8 cellular contexts compared by ENCODE assay signal in genomic region chr15:78437762-78438594, GRCh38. TPM values are rescaled to one million over a fixed set of nuclear protein-coding genes. Genes with fewer than 3 reads are reported as not detected.
DNase-seq lines count a peak whose midpoint lies in the region; ATAC-seq and TF ChIP-seq lines count a peak whose summit lies in the region.

IREB2 (plus strand) TSS chr15:78438216; CDS start chr15:78438338, 122 bp downstream.

- no peaks in the 10 kb centered on the region for H3F3A ChIP-seq in SU-DHL-6 (ENCODE audit: insufficient read depth)

- peak within 1 kb of the TSS; percentile 96 for H3K4me3 Mint-ChIP-seq in activated naive CD8-positive, alpha-beta T cell treated with anti-CD3 and anti-CD28 coated beads, Interleukin-2, amount 10 ng/mL, durations not matched to agents 7 days and 5 days
- H3K4me3 Mint-ChIP-seq in glutamatergic neuron (ENCODE audit: unreplicated experiment) = peak within 1 kb of the TSS; percentile 97

- H3K27me3 ChIP-seq in SU-DHL-6 (ENCODE audit: low read length) (no peaks in the 10 kb centered on the region), osteoblast (ENCODE audit: insufficient read depth, low read length) (peaks cover 2% of the 10 kb centered on the region), thoracic aorta (replicated peaks; ENCODE audit: insufficient read depth) (no peaks in the 10 kb centered on the region)

- H3K4me1 Mint-ChIP-seq in activated naive CD8-positive, alpha-beta T cell treated with anti-CD3 and anti-CD28 coated beads, Interleukin-2, amount 10 ng/mL, durations not matched to agents 7 days and 5 days = peaks cover 38% of the 10 kb centered on the region
- H3K4me1 Mint-ChIP-seq in glutamatergic neuron (ENCODE audit: low read depth, unreplicated experiment) = peaks cover 8% of the 10 kb centered on the region

- H2AFZ ChIP-seq in SU-DHL-6 (ENCODE audit: low read depth, low read length, severe bottlenecking) = peak within 1 kb of the TSS; percentile 46
- H2AFZ ChIP-seq in osteoblast (ENCODE audit: low read length) = peak within 1 kb of the TSS; percentile 93

- H3K4me1 ChIP-seq in osteoblast (ENCODE audit: insufficient read depth, low read length) (peaks cover 16% of the 10 kb centered on the region), thoracic aorta (ENCODE audit: control insufficient read depth in 1 of 2, low read depth in 2 of 2) (peaks cover 21 to 45% of the 10 kb centered on the region in 2 donors)

- peak within 1 kb of the TSS; percentile 96 for H3K9ac ChIP-seq in SU-DHL-6 (ENCODE audit: low read length)

- H3K36me3 ChIP-seq in SU-DHL-6 (ENCODE audit: low read length) (peaks cover 17% of the 10 kb centered on the region), osteoblast (ENCODE audit: insufficient read depth, low read length) (peaks cover 23% of the 10 kb centered on the region), thoracic aorta (peaks cover 6% of the 10 kb centered on the region)

- H3K27me3 Mint-ChIP-seq in activated naive CD8-positive, alpha-beta T cell treated with anti-CD3 and anti-CD28 coated beads, Interleukin-2, amount 10 ng/mL, durations not matched to agents 7 days and 5 days = peaks cover 3% of the 10 kb centered on the region
- H3K27me3 Mint-ChIP-seq in glutamatergic neuron (ENCODE audit: unreplicated experiment) = peaks cover 8% of the 10 kb centered on the region

- peak within 1 kb of the TSS; percentile 84 for H3K4me3 ChIP-seq in SU-DHL-6 (ENCODE audit: insufficient read depth, low read length, poor library complexity, severe bottlenecking)
- peak within 1 kb of the TSS; percentile 96 for H3K4me3 ChIP-seq in osteoblast (ENCODE audit: insufficient read depth, low read length)
- H3K4me3 ChIP-seq in thoracic aorta = peak within 1 kb of the TSS; percentile 93

- no peaks in the 10 kb centered on the region for H3K9me3 Mint-ChIP-seq in activated naive CD8-positive, alpha-beta T cell treated with anti-CD3 and anti-CD28 coated beads, Interleukin-2, amount 10 ng/mL, durations not matched to agents 7 days and 5 days
- H3K9me3 Mint-ChIP-seq in glutamatergic neuron (ENCODE audit: unreplicated experiment) = peaks cover 13% of the 10 kb centered on the region

- H3K9me3 ChIP-seq in SU-DHL-6 (ENCODE audit: insufficient read depth, low read length) (no peaks in the 10 kb centered on the region), osteoblast (ENCODE audit: low read depth, low read length) (no peaks in the 10 kb centered on the region), thoracic aorta (no peaks in the 10 kb centered on the region)

- H3K27ac Mint-ChIP-seq in activated naive CD8-positive, alpha-beta T cell treated with anti-CD3 and anti-CD28 coated beads, Interleukin-2, amount 10 ng/mL, durations not matched to agents 7 days and 5 days = peak within 1 kb of the TSS; percentile 96
- peak within 1 kb of the TSS; percentile 98 for H3K27ac Mint-ChIP-seq in glutamatergic neuron (ENCODE audit: unreplicated experiment)

- no peak for TF ChIP-seq CTCF in GM10266 (IDR thresholded peaks at IDR 0.05; ENCODE audit: control insufficient read depth, insufficient read depth, low read depth, missing control alignments)
- TF ChIP-seq CTCF in SU-DHL-6 (IDR thresholded peaks at IDR 0.05; ENCODE audit: insufficient read depth, low read length, poor library complexity, severe bottlenecking) = no peak
- TF ChIP-seq CTCF in glutamatergic neuron (IDR thresholded peaks at IDR 0.05; ENCODE audit: partially characterized antibody, unreplicated experiment) = no peak
- no peak for TF ChIP-seq CTCF in osteoblast (IDR thresholded peaks at IDR 0.05; ENCODE audit: extremely low read depth, low read depth, low read length)
- TF ChIP-seq CTCF in thoracic aorta (IDR thresholded peaks at IDR 0.05) = no peak

- 0 out of 2 replicates have a peak, but pooled peaks cover 3% of the 10 kb centered on the region for H4K20me1 ChIP-seq in SU-DHL-6 (ENCODE audit: low read depth, low read length)
- H4K20me1 ChIP-seq in osteoblast (ENCODE audit: insufficient read depth, low read length) = peaks cover 15% of the 10 kb centered on the region

- H3K27ac ChIP-seq in SU-DHL-6 (ENCODE audit: low read depth, low read length) (peak within 1 kb of the TSS; percentile 60), osteoblast (ENCODE audit: low read depth, low read length) (peak within 1 kb of the TSS; percentile 90), thoracic aorta (peak within 1 kb of the TSS; percentile 95 to 96)

- peak; percentile 85 for ATAC-seq in HG02678 (IDR thresholded peaks at IDR 0.05; ENCODE audit: unreplicated experiment)
- peak; percentile 84 for ATAC-seq in activated naive CD8-positive, alpha-beta T cell treated with anti-CD3 and anti-CD28 coated beads, Interleukin-2, amount 10 ng/mL, durations not matched to agents 7 days and 5 days (ENCODE audit: low read depth)
- ATAC-seq in thoracic aorta (ENCODE audit: insufficient number of reproducible peaks, low FRiP score, low read depth) = peak; percentile 98

- H3K4me2 ChIP-seq in SU-DHL-6 (ENCODE audit: low read depth, low read length, poor library complexity, severe bottlenecking) = peak within 1 kb of the TSS; percentile 89
- H3K4me2 ChIP-seq in osteoblast (ENCODE audit: insufficient read depth, low read length) = peak within 1 kb of the TSS; percentile 91

- peaks cover 49% of the 10 kb centered on the region for H3K79me2 ChIP-seq in SU-DHL-6 (ENCODE audit: insufficient read depth, low read length)
- H3K79me2 ChIP-seq in osteoblast (ENCODE audit: insufficient read depth, low read length) = peaks cover 50% of the 10 kb centered on the region

- peaks cover 18% of the 10 kb centered on the region for H3K36me3 Mint-ChIP-seq in activated naive CD8-positive, alpha-beta T cell treated with anti-CD3 and anti-CD28 coated beads, Interleukin-2, amount 10 ng/mL, durations not matched to agents 7 days and 5 days
- peaks cover 4% of the 10 kb centered on the region for H3K36me3 Mint-ChIP-seq in glutamatergic neuron (ENCODE audit: unreplicated experiment)

- DNase-seq in GM10266 (ENCODE audit: extremely low spot score) = peak; percentile 96
- peak; percentile 95 for DNase-seq in NCI-H128 (lab: John Stamatoyannopoulos, UW; ENCODE audit: unreplicated experiment)
- DNase-seq in activated naive CD8-positive, alpha-beta T cell treated with anti-CD3 and anti-CD28 coated beads, Interleukin-2, amount 10 ng/mL, durations not matched to agents 7 days and 5 days = peak; percentile 98
- DNase-seq in glutamatergic neuron = peak; percentile 97
- DNase-seq in osteoblast (ENCODE audit: insufficient read length, low spot score, missing footprints) = peak; percentile 97
- peak; percentile 93 for DNase-seq in thoracic aorta (ENCODE audit: low spot score)

- POLR2A ChIA-PET in activated naive CD8-positive, alpha-beta T cell treated with anti-CD3 and anti-CD28 coated beads, Interleukin-2, amount 10 ng/mL, durations not matched to agents 7 days and 5 days (lab: Charles Lee) = interaction anchor here (0.6 to 2.7 kb wide), 14 partner anchors 9 to 1055 kb away, joined by 3 to 27 read pairs (median 4); partner anchors contain the start of genes PSMA4 and SKIC8

- no peaks in the 10 kb centered on the region for H3K9me2 ChIP-seq in SU-DHL-6 (replicated peaks; ENCODE audit: insufficient read depth, low read length)

RNA-seq across cellular contexts. Expression of gene IREB2, which starts in this region (rescaled TPM):
- 10 to 100 TPM; 60.6 to 61.4 TPM for total RNA-seq in activated naive CD8-positive, alpha-beta T cell treated with anti-CD3 and anti-CD28 coated beads, Interleukin-2, amount 10 ng/mL, durations not matched to agents 7 days and 5 days
- total RNA-seq in glutamatergic neuron (ENCODE audit: unreplicated experiment) (82.4 TPM), osteoblast (26.8 and 27.1 TPM in 2 replicates), thoracic aorta (10 to 100 TPM; 16.5 to 35.6 TPM)

Comparison
In these comparisons a context has a peak if more than half of its experiments do, and no peak if none do; other contexts are left out.
1. Peak in every context shown above with its lines: DNase-seq, ATAC-seq, H3K4me3 ChIP-seq and H3K27ac ChIP-seq.